ENCODE assay signal across 16 cellular contexts in genomic region chr14:102105369-102105768, GRCh38. TPM values are rescaled to one million over a fixed set of nuclear protein-coding genes. Genes with fewer than 3 reads are reported as not detected.
DNase-seq lines count a peak whose midpoint lies in the region; ATAC-seq, FAIRE-seq and TF ChIP-seq lines count a peak whose summit lies in the region.
"Had no signal": no experiment of that assay in that cellular context is flagged by ENCODE, and none has a peak within 500 bp of the region (broad histone marks: within the 10 kb centered on the region; RNA-seq: fewer than 3 reads in every experiment).

No MANE protein-coding gene starts in this region.

- intact Hi-C loops in IMR-90 (cut with micrococcal nuclease) (no loop called here), left colon (cut with DNase I, micrococcal nuclease) (no loop called here)

- H3K9me1 ChIP-seq in IMR-90 (ENCODE audit: insufficient read depth, low read length): 0 out of 2 replicates have a peak, but pooled peaks cover 4% of the 10 kb centered on the region

- peaks cover 3% of the 10 kb centered on the region for H3K36me3 Mint-ChIP-seq in neural crest cell (ENCODE audit: low read depth)
- H3K36me3 Mint-ChIP-seq: CD4-positive, alpha-beta memory T cell had no signal

- H3K56ac ChIP-seq in IMR-90 (ENCODE audit: extremely low read depth, insufficient read depth, low read length) (no peak overlapping the region), H1 (replicated peaks; ENCODE audit: insufficient read length, low read depth, low read length) (no peak overlapping the region)

- H3K23ac ChIP-seq in IMR-90 (ENCODE audit: low read depth, low read length): no peak overlapping the region
- no peak overlapping the region for H3K23ac ChIP-seq in H1 (ENCODE audit: insufficient read length)

- H2BK120ac ChIP-seq in IMR-90 (ENCODE audit: low read depth, low read length) (no peak overlapping the region), H1 (replicated peaks; ENCODE audit: low read depth, low read length) (peak overlapping the region; percentile 31)

- H3K79me1 ChIP-seq in IMR-90 (ENCODE audit: low read depth in 1 of 2, low read length in 2 of 2): no peaks in the 10 kb centered on the region
- H3K79me1 ChIP-seq in H1 (ENCODE audit: low read depth, low read length): no peaks in the 10 kb centered on the region

- no peaks in the 10 kb centered on the region for H3K23me2 ChIP-seq in H1 (ENCODE audit: low read depth, low read length)

- no peak for TF ChIP-seq EP300 in H1 (IDR thresholded peaks at IDR 0.05; ENCODE audit: borderline replicate concordance in 1 of 2, low read depth in 2 of 2, low read length in 2 of 2)

- POLR2A ChIA-PET in IMR-90 (lab: Charles Lee; ENCODE audit: unreplicated experiment) (no interaction called here), H1 (lab: Charles Lee; ENCODE audit: partially characterized antibody) (interaction anchor here (0.7 kb wide), 1 partner anchor 26 kb away, joined by 5 read pairs; no protein-coding TSS in a partner anchor)

- DNase-seq in IMR-90: no peak
- no peak for DNase-seq in H1 (ENCODE audit: low read depth in 1 of 2, low spot score in 2 of 2)
- no peak for DNase-seq in neural crest cell (ENCODE audit: low read depth, low spot score)
- DNase-seq in left colon: no peak
- DNase-seq in NOMO-1 (lab: John Stamatoyannopoulos, UW; ENCODE audit: unreplicated experiment in 2 of 2): no peak
- DNase-seq in NCI-H774 (lab: John Stamatoyannopoulos, UW): no peak
- DNase-seq: C1 segment of cervical spinal cord; CD4-positive, alpha-beta memory T cell; DMS79; GM23248 had no signal

- no peaks in the 10 kb centered on the region for H3K27me3 Mint-ChIP-seq in neural crest cell (ENCODE audit: low read depth)
- H3K27me3 Mint-ChIP-seq: B cell; CD4-positive, alpha-beta memory T cell had no signal

- peak overlapping the region; percentile 95; the same call in 1 of the 2 replicates for H2BK12ac ChIP-seq in H1 (ENCODE audit: low read depth, low read length)

- peak overlapping the region; percentile 9 for H2AK9ac ChIP-seq in IMR-90 (replicated peaks; ENCODE audit: low read depth, low read length, poor library complexity)

- no peak for TF ChIP-seq RAD21 in IMR-90 (IDR thresholded peaks at IDR 0.05; ENCODE audit: low read length)
- TF ChIP-seq RAD21 in H1 (IDR thresholded peaks at IDR 0.05 in 1 of 2, conservative IDR thresholded peaks at IDR 0.05 in 1 of 2; ENCODE audit: low read depth in 2 of 2, low read length in 2 of 2): no peak

- no peak overlapping the region for H3K4me3 ChIP-seq in IMR-90 (ENCODE audit: insufficient read depth, low read depth, low read length)
- H3K4me3 ChIP-seq in H1 (ENCODE audit: extremely low read depth in 1 of 4, insufficient read depth in 2 of 4, low read depth in 3 of 4, low read length in 4 of 4): no peak overlapping the region
- H3K4me3 ChIP-seq: GM12878, GM23248, HAP-1 had no signal

- H2BK5ac ChIP-seq in IMR-90 (ENCODE audit: low read depth, low read length, poor library complexity, severe bottlenecking): no peak overlapping the region
- peak overlapping the region; percentile 56; the same call in 1 of the 2 replicates for H2BK5ac ChIP-seq in H1 (ENCODE audit: low read depth, low read length)

- TF ChIP-seq POLR2A in IMR-90 (IDR thresholded peaks at IDR 0.05; ENCODE audit: low read depth, low read length) (no peak), H1 (IDR thresholded peaks at IDR 0.05; ENCODE audit: control extremely low read depth in 1 of 2, low read depth in 2 of 2, low read length in 2 of 2) (no peak)

- H3K9ac ChIP-seq in IMR-90 (ENCODE audit: low read depth, low read length): no peak overlapping the region
- no peak overlapping the region for H3K9ac ChIP-seq in H1 (replicated peaks in 1 of 4; ENCODE audit: extremely low read depth in 1 of 4, low read depth in 3 of 4, low read length in 3 of 4)
- H3K9ac ChIP-seq: GM23248 had no signal

- H3K79me2 ChIP-seq in H1 (ENCODE audit: control insufficient read depth in 1 of 2, insufficient read depth in 2 of 2, low read length in 2 of 2): no peaks in the 10 kb centered on the region

- H3K4me3 Mint-ChIP-seq in neural crest cell: no peak overlapping the region
- H3K4me3 Mint-ChIP-seq: B cell; CD4-positive, alpha-beta memory T cell had no signal

- peak overlapping the region; percentile 30 for H3K27ac Mint-ChIP-seq in neural crest cell (ENCODE audit: unreplicated experiment)
- H3K27ac Mint-ChIP-seq: B cell; CD4-positive, alpha-beta memory T cell had no signal

- CTCF ChIA-PET in IMR-90 (lab: Yijun Ruan, JAX): no interaction called here
- CTCF ChIA-PET in H1 (lab: Charles Lee; ENCODE audit: partially characterized antibody): interaction anchor here (1.2 to 3.3 kb wide), 4 partner anchors 8 to 47 kb away, joined by 3 to 34 read pairs (median 4); no protein-coding TSS in a partner anchor

- H3K27ac ChIP-seq in IMR-90 (ENCODE audit: insufficient read depth, low read length) (no peak overlapping the region), H1 (ENCODE audit: low read depth, low read length) (no peak overlapping the region)
- H3K27ac ChIP-seq: GM23248 had no signal

- H2AFZ ChIP-seq in IMR-90 (replicated peaks; ENCODE audit: low read length, poor library complexity): no peak overlapping the region
- peak overlapping the region; percentile 13; the same call in 1 of the 2 replicates for H2AFZ ChIP-seq in H1 (ENCODE audit: low read length)
- H2AFZ ChIP-seq: GM23248 had no signal

- no peak overlapping the region for H3K4ac ChIP-seq in IMR-90 (ENCODE audit: low read depth, low read length)
- H3K4ac ChIP-seq in H1 (replicated peaks; ENCODE audit: insufficient read length, low read depth, low read length): peak overlapping the region; percentile 84

- peaks cover 8% of the 10 kb centered on the region for H3K4me1 Mint-ChIP-seq in neural crest cell
- H3K4me1 Mint-ChIP-seq: CD4-positive, alpha-beta memory T cell had no signal

- no peak overlapping the region for H4K91ac ChIP-seq in IMR-90 (ENCODE audit: insufficient read depth, low read depth, low read length)
- H4K91ac ChIP-seq in H1 (replicated peaks; ENCODE audit: insufficient read length, low read length): peak overlapping the region; percentile 55

- no peak overlapping the region for H2BK20ac ChIP-seq in IMR-90 (ENCODE audit: low read depth, low read length)
- no peak overlapping the region for H2BK20ac ChIP-seq in H1 (ENCODE audit: low read length)

- H2AK5ac ChIP-seq in IMR-90 (ENCODE audit: low read depth, low read length) (no peak overlapping the region), H1 (ENCODE audit: low read depth, low read length) (0 out of 2 replicates have a peak overlapping the region, but pooled peaks have one; percentile 60)

- H4K20me1 ChIP-seq in IMR-90 (ENCODE audit: insufficient read depth, low read length) (no peaks in the 10 kb centered on the region), H1 (replicated peaks in 1 of 2; ENCODE audit: control insufficient read depth in 1 of 2, insufficient read depth in 2 of 2, low read length in 2 of 2) (no peaks in the 10 kb centered on the region)

- H4K5ac ChIP-seq in IMR-90 (ENCODE audit: low read depth, low read length): no peak overlapping the region
- H4K5ac ChIP-seq in H1 (ENCODE audit: insufficient read length, low read depth, low read length): no peak overlapping the region

- H3K9me3 ChIP-seq in IMR-90 (ENCODE audit: control insufficient read depth, insufficient read depth, low read length) (peaks cover 1% of the 10 kb centered on the region; the same call in 1 of the 2 replicates), H1 (ENCODE audit: insufficient read depth in 2 of 2, low read depth in 1 of 2, low read length in 1 of 2) (peaks cover 0 to under 1% of the 10 kb centered on the region in 2 experiments; a peak in 1 of 4 replicates)
- H3K9me3 ChIP-seq: HAP-1 had no signal

- peaks cover 4% of the 10 kb centered on the region for H3K9me3 Mint-ChIP-seq in neural crest cell

- ATAC-seq in IMR-90 (ENCODE audit: low read depth): no peak
- ATAC-seq in left colon: no peak
- ATAC-seq in GM18498 (IDR thresholded peaks at IDR 0.05; ENCODE audit: unreplicated experiment): no peak
- ATAC-seq: GM12878 had no signal

- no TSS peak for BruUV-seq in IMR-90 (replicated peaks; lab: Mats Ljungman, UMichigan)

- H3K14ac ChIP-seq in IMR-90 (replicated peaks; ENCODE audit: low read depth, low read length) (no peak overlapping the region), H1 (ENCODE audit: insufficient read length) (no peak overlapping the region)

- dilution Hi-C loops in IMR-90 (cut with HindIII; ENCODE audit: low sequenced_read_pairs, unreplicated experiment): no loop called here

- no peaks in the 10 kb centered on the region; the same call in 1 of the 2 replicates for H3K27me3 ChIP-seq in IMR-90 (ENCODE audit: control insufficient read depth, insufficient read depth, low read length)
- H3K27me3 ChIP-seq in H1 (replicated peaks in 1 of 4; ENCODE audit: control insufficient read depth in 3 of 4, extremely low read depth in 1 of 4, insufficient read depth in 3 of 4, low read length in 3 of 4): no peaks in the 10 kb centered on the region

- FAIRE-seq in H1 (lab: Jason Lieb, UNC): no peak
- FAIRE-seq: A204.1, GM12878, HTR-8/SVneo had no signal

- H3K18ac ChIP-seq in IMR-90 (ENCODE audit: low read depth, low read length) (no peak overlapping the region), H1 (ENCODE audit: extremely low read depth, low read length) (peak overlapping the region; percentile 24; the same call in 1 of the 2 replicates)

- no peaks in the 10 kb centered on the region for H3K4me1 ChIP-seq in IMR-90 (ENCODE audit: control insufficient read depth, insufficient read depth, low read length)
- peaks cover 0 to 2% (median 0%) of the 10 kb centered on the region in 4 experiments; a peak in 1 of 7 replicates for H3K4me1 ChIP-seq in H1 (replicated peaks in 1 of 4; ENCODE audit: control insufficient read depth in 3 of 4, insufficient read depth in 4 of 4, low read length in 3 of 4)
- H3K4me1 ChIP-seq: HAP-1 had no signal

- H2BK15ac ChIP-seq in IMR-90 (ENCODE audit: low read depth, low read length) (no peak overlapping the region), H1 (ENCODE audit: low read length) (0 out of 2 replicates have a peak overlapping the region, but pooled peaks have one; percentile 8)

- H3K36me3 ChIP-seq in IMR-90 (ENCODE audit: control insufficient read depth, insufficient read depth, low read length) (no peaks in the 10 kb centered on the region), H1 (ENCODE audit: control insufficient read depth in 2 of 4, insufficient read depth in 4 of 4, low read length in 3 of 4) (no peaks in the 10 kb centered on the region)
- H3K36me3 ChIP-seq: HAP-1 had no signal

- WGBS in IMR-90 (ENCODE audit: extremely low coverage in 2 of 2, insufficient read length in 1 of 2), 2 experiments: 59% methylated on average over 4 of the region's 4 CpGs; no CpG with 5 or more reads in 1 of the 2 experiments
- 89% methylated on average over 4 of the region's 4 CpGs; no CpG with 5 or more reads in 1 of the 2 experiments for WGBS in H1 (ENCODE audit: extremely low coverage in 1 of 2, insufficient coverage in 1 of 2, insufficient read length in 1 of 2, insufficient replicate concordance in 2 of 2, low coverage in 1 of 2, low lambda C conversion rate in 2 of 2, missing lambda C conversion rate in 1 of 2), 2 experiments

- H4K8ac ChIP-seq in IMR-90 (ENCODE audit: low read depth in 2 of 2, low read length in 2 of 2) (no peak overlapping the region), H1 (ENCODE audit: extremely low read depth, insufficient read depth, low read length) (no peak overlapping the region)

- in situ Hi-C loops in IMR-90 (cut with MboI; ENCODE audit: low sequenced_read_pairs): no loop called here

- no peak overlapping the region for H3K4me2 ChIP-seq in IMR-90 (ENCODE audit: low read depth, low read length)
- no peak overlapping the region for H3K4me2 ChIP-seq in H1 (ENCODE audit: insufficient read depth in 1 of 2, low read depth in 2 of 2, low read length in 2 of 2)

- TF ChIP-seq CTCF in IMR-90 (conservative IDR thresholded peaks at IDR 0.05; ENCODE audit: low read depth, low read length): no peak
- TF ChIP-seq CTCF in H1 (IDR thresholded peaks at IDR 0.05; ENCODE audit: control extremely low read depth in 1 of 3, insufficient read depth in 1 of 3, low read depth in 1 of 3, low read length in 3 of 3): no peak
- no peak for TF ChIP-seq CTCF in neural crest cell (conservative IDR thresholded peaks at IDR 0.05)

RNA-seq across cellular contexts. Expression of gene HSP90AA1, which starts 18.5 kb away (rescaled TPM):
- total RNA-seq in IMR-90 (2012; rRNA removed) (578 and 1,483 TPM in 2 replicates), neural crest cell (760 and 771 TPM in 2 replicates), left colon (100 to 1,000 TPM; 182 to 274 TPM)
- polyA plus RNA-seq in IMR-90 (2012; rRNA removed) (485 and 535 TPM in 2 replicates), H1 (2011; rRNA removed) (207 and 339 TPM in 2 replicates)
- 72.4 and 152 TPM in 2 replicates for polyA plus RNA-seq in IMR-90 (2012; cell fraction: cytosol; rRNA removed)
- polyA plus RNA-seq in IMR-90 (2012; cell fraction: nucleus; rRNA removed; ENCODE audit: low replicate concordance): 46.8 and 204 TPM in 2 replicates
- 846 and 878 TPM in 2 replicates for total RNA-seq in H1 (2021; fragmentation: NEBNext Ultra II Directional; extraction: Animal tissue kit (Norgen Biotek cat#: 25700))
- 573 TPM for polyA plus RNA-seq in H1 (2011; cell fraction: cytosol; rRNA removed)
- polyA plus RNA-seq in H1 (2011; cell fraction: nucleus; rRNA removed): 133 TPM
- polyA plus RNA-seq in H1 (2012, experiment 1 of 2): 633 to 1,199 TPM (median 736 TPM) in 4 replicates
- 57.5 TPM for polyA plus RNA-seq in H1 (2012, experiment 2 of 2)
- polyA plus RNA-seq in H1 (2013, experiment 1 of 2): 794 TPM
- polyA plus RNA-seq in H1 (2013, experiment 2 of 2): 842 TPM
- 567 and 580 TPM in 2 replicates for polyA minus RNA-seq in H1 (2011; rRNA and poly(A)+ RNA removed)
- 1,082 TPM for polyA minus RNA-seq in H1 (2011; cell fraction: cytosol; rRNA and poly(A)+ RNA removed)
- polyA minus RNA-seq in H1 (2011; cell fraction: nucleus; rRNA and poly(A)+ RNA removed): 248 TPM

RNA-seq across cellular contexts. Expression of gene WDR20, which starts 34.3 kb away (rescaled TPM):
- total RNA-seq in IMR-90 (2012; rRNA removed) (27.4 and 28.1 TPM in 2 replicates), neural crest cell (28.2 and 30.2 TPM in 2 replicates), left colon (10 to 100 TPM; 34.1 to 35.5 TPM)
- polyA plus RNA-seq in IMR-90 (2012; rRNA removed) (18.7 and 20.3 TPM in 2 replicates), H1 (2011; rRNA removed) (10.9 and 11.2 TPM in 2 replicates)
- 14.7 and 20.0 TPM in 2 replicates for polyA plus RNA-seq in IMR-90 (2012; cell fraction: cytosol; rRNA removed)
- polyA plus RNA-seq in IMR-90 (2012; cell fraction: nucleus; rRNA removed; ENCODE audit: low replicate concordance): 19.0 and 29.1 TPM in 2 replicates
- total RNA-seq in H1 (2021; fragmentation: NEBNext Ultra II Directional; extraction: Animal tissue kit (Norgen Biotek cat#: 25700)): 26.6 and 26.7 TPM in 2 replicates
- 14.2 TPM for polyA plus RNA-seq in H1 (2011; cell fraction: cytosol; rRNA removed)
- polyA plus RNA-seq in H1 (2011; cell fraction: nucleus; rRNA removed): 14.9 TPM
- 15.3 to 17.9 TPM (median 15.8 TPM) in 4 replicates for polyA plus RNA-seq in H1 (2012, experiment 1 of 2)
- 4.0 TPM for polyA plus RNA-seq in H1 (2012, experiment 2 of 2)
- polyA plus RNA-seq in H1 (2013, experiment 1 of 2): 13.7 TPM
- polyA plus RNA-seq in H1 (2013, experiment 2 of 2): 13.7 TPM
- polyA minus RNA-seq in H1 (2011; rRNA and poly(A)+ RNA removed): 35.7 and 35.9 TPM in 2 replicates
- 19.2 TPM for polyA minus RNA-seq in H1 (2011; cell fraction: cytosol; rRNA and poly(A)+ RNA removed)
- polyA minus RNA-seq in H1 (2011; cell fraction: nucleus; rRNA and poly(A)+ RNA removed): 35.8 TPM
